8 cellular contexts compared by ENCODE assay signal in genomic region chr14:100241279-100241678, GRCh38. TPM values are rescaled to one million over a fixed set of nuclear protein-coding genes. Genes with fewer than 3 reads are reported as not detected.
DNase-seq lines count a peak whose midpoint lies in the region; ATAC-seq, FAIRE-seq and TF ChIP-seq lines count a peak whose summit lies in the region.

No MANE protein-coding gene starts in this region.

- no peak for TF ChIP-seq CTCF in suprapubic skin (IDR thresholded peaks at IDR 0.05)

- no peak for DNase-seq in T-helper 2 cell treated with Interferon-gamma antibody and Interleukin-4, amounts not matched to agents 5 μg/mL and 100 μg/mL, for 36 hours (ENCODE audit: low spot score)
- no peak for DNase-seq in T-helper 2 cell
- DNase-seq in activated naive CD4-positive, alpha-beta T cell treated with anti-CD3 and anti-CD28 coated beads, Interleukin-2, amount 50 U/mL, for 72 hours (ENCODE audit: low spot score in 2 of 2): no peak
- no peak for DNase-seq in suprapubic skin (ENCODE audit: low spot score in 2 of 2)
- no peak for DNase-seq in DMS53 (lab: John Stamatoyannopoulos, UW)
- no peak for DNase-seq in DMS153 (lab: John Stamatoyannopoulos, UW)
- no peak for DNase-seq in OCI-M2 (lab: John Stamatoyannopoulos, UW; ENCODE audit: unreplicated experiment)

- ATAC-seq in activated naive CD4-positive, alpha-beta T cell treated with anti-CD3 and anti-CD28 coated beads, Interleukin-2, amount 50 U/mL, for 72 hours: no peak

- WGBS in suprapubic skin: 35% methylated on average over 3 of the region's 3 CpGs

- no peak for TF ChIP-seq POLR2A in suprapubic skin (IDR thresholded peaks at IDR 0.05)

- peaks cover 63% of the 10 kb centered on the region for H3K4me1 ChIP-seq in suprapubic skin

- TF ChIP-seq EP300 in suprapubic skin (IDR thresholded peaks at IDR 0.05): no peak

- no peaks in the 10 kb centered on the region for H3K27me3 ChIP-seq in suprapubic skin

- no peaks in the 10 kb centered on the region for H3K36me3 ChIP-seq in suprapubic skin

- peak overlapping the region; percentile 100 for H3K27ac ChIP-seq in suprapubic skin

- peak overlapping the region; percentile 87 for H3K27ac Mint-ChIP-seq in T-helper 2 cell treated with Interferon-gamma antibody and Interleukin-4, amounts not matched to agents 5 μg/mL and 100 μg/mL, for 36 hours
- H3K27ac Mint-ChIP-seq in activated naive CD4-positive, alpha-beta T cell treated with anti-CD3 and anti-CD28 coated beads, Interleukin-2, amount 50 U/mL, for 72 hours: peak overlapping the region; percentile 95 to 96

- H3K27me3 Mint-ChIP-seq in T-helper 2 cell treated with Interferon-gamma antibody and Interleukin-4, amounts not matched to agents 5 μg/mL and 100 μg/mL, for 36 hours (ENCODE audit: low read depth): no peaks in the 10 kb centered on the region

- peak overlapping the region; percentile 100 for H3K4me3 ChIP-seq in suprapubic skin

- H3K9me3 Mint-ChIP-seq in T-helper 2 cell treated with Interferon-gamma antibody and Interleukin-4, amounts not matched to agents 5 μg/mL and 100 μg/mL, for 36 hours: no peaks in the 10 kb centered on the region
- H3K9me3 Mint-ChIP-seq in activated naive CD4-positive, alpha-beta T cell treated with anti-CD3 and anti-CD28 coated beads, Interleukin-2, amount 50 U/mL, for 72 hours: no peaks in the 10 kb centered on the region

- H3K36me3 Mint-ChIP-seq in T-helper 2 cell treated with Interferon-gamma antibody and Interleukin-4, amounts not matched to agents 5 μg/mL and 100 μg/mL, for 36 hours (ENCODE audit: low read depth): peaks cover 39% of the 10 kb centered on the region
- peaks cover 32 to 55% of the 10 kb centered on the region in 2 donors for H3K36me3 Mint-ChIP-seq in activated naive CD4-positive, alpha-beta T cell treated with anti-CD3 and anti-CD28 coated beads, Interleukin-2, amount 50 U/mL, for 72 hours

- peak overlapping the region; percentile 85 for H3K4me3 Mint-ChIP-seq in T-helper 2 cell treated with Interferon-gamma antibody and Interleukin-4, amounts not matched to agents 5 μg/mL and 100 μg/mL, for 36 hours

- no peaks in the 10 kb centered on the region for H3K9me3 ChIP-seq in suprapubic skin

- FAIRE-seq in islet of Langerhans (lab: Jason Lieb, UNC): peak; percentile 64

- H3K4me1 Mint-ChIP-seq in T-helper 2 cell treated with Interferon-gamma antibody and Interleukin-4, amounts not matched to agents 5 μg/mL and 100 μg/mL, for 36 hours (ENCODE audit: low read depth): peaks cover 42% of the 10 kb centered on the region

RNA-seq across cellular contexts. Expression of gene YY1, which starts 2.3 kb away (rescaled TPM):
- total RNA-seq in activated naive CD4-positive, alpha-beta T cell treated with anti-CD3 and anti-CD28 coated beads, Interleukin-2, amount 50 U/mL, for 72 hours: 100 to 1,000 TPM in 1 of 2 donors, 10 to 100 TPM in 1; 87.8 to 120 TPM
- 10 to 100 TPM; 42.1 to 56.3 (median 48.9) TPM for total RNA-seq in suprapubic skin
